Comparison of ENCODE assay signal across 13 cellular contexts in genomic region chr2:209942936-209943605, GRCh38.
"Had no signal": no experiment of that assay in that cellular context is flagged by ENCODE, and none has a peak within 500 bp of the region (broad histone marks: within the 10 kb centered on the region; RNA-seq: fewer than 3 reads in every experiment).

No MANE protein-coding gene starts in this region.

- DNase-seq: activated CD4-positive, alpha-beta T cell treated with anti-CD3 and anti-CD28 coated beads, Interleukin-2, amount 50 U/mL, for 48 hours; activated naive CD4-positive, alpha-beta T cell treated with anti-CD3 and anti-CD28 coated beads, Interleukin-2, amount 10 ng/mL, durations not matched to agents 7 days and 5 days; activated T-cell treated with anti-CD3 and anti-CD28 coated beads, Interleukin-2, amount 50 U/mL, for 24 hours; central memory CD4-positive, alpha-beta T cell; effector memory CD8-positive, alpha-beta T cell; erythroblast; hippocampal formation; stimulated activated CD4-positive, alpha-beta T cell treated with anti-CD3 and anti-CD28 coated beads, Interleukin-15, amount 100 ng/mL, for 24 hours; stimulated activated CD4-positive, alpha-beta T cell treated with anti-CD3 and anti-CD28 coated beads, Interleukin-4, amount 100 ng/mL, for 1 hour; stimulated activated naive B cell treated with anti-CD40 and anti-IgM and Interleukin-4, amounts not matched to agents 10 μg/mL and 1 μg/mL and 100 μg/mL, for 72 hours; thyroid gland had no signal

- H3K27me3 ChIP-seq: thyroid gland had no signal

- H3K9me3 ChIP-seq: thyroid gland had no signal

- H3K27ac Mint-ChIP-seq: activated naive CD4-positive, alpha-beta T cell treated with anti-CD3 and anti-CD28 coated beads, Interleukin-2, amount 10 ng/mL, durations not matched to agents 7 days and 5 days; activated T-cell treated with anti-CD3 and anti-CD28 coated beads, Interleukin-2, amount 50 U/mL, for 24 hours; effector memory CD8-positive, alpha-beta T cell; stimulated activated naive B cell treated with anti-CD40 and anti-IgM and Interleukin-4, amounts not matched to agents 10 μg/mL and 1 μg/mL and 100 μg/mL, for 72 hours had no signal

- H3K27me3 Mint-ChIP-seq: activated naive CD4-positive, alpha-beta T cell treated with anti-CD3 and anti-CD28 coated beads, Interleukin-2, amount 10 ng/mL, durations not matched to agents 7 days and 5 days had no signal

- H3K36me3 Mint-ChIP-seq: activated naive CD4-positive, alpha-beta T cell treated with anti-CD3 and anti-CD28 coated beads, Interleukin-2, amount 10 ng/mL, durations not matched to agents 7 days and 5 days; stimulated activated naive B cell treated with anti-CD40 and anti-IgM and Interleukin-4, amounts not matched to agents 10 μg/mL and 1 μg/mL and 100 μg/mL, for 72 hours had no signal

- H3K9ac ChIP-seq: parathyroid adenoma had no signal

- H3K27ac ChIP-seq: parathyroid adenoma, skin epidermis, thyroid gland had no signal

- H3K4me3 ChIP-seq: skin epidermis, thyroid gland had no signal

- H3K4me1 ChIP-seq: parathyroid adenoma, thyroid gland had no signal

- H2AFZ ChIP-seq: parathyroid adenoma had no signal

- H3K9me3 Mint-ChIP-seq: activated naive CD4-positive, alpha-beta T cell treated with anti-CD3 and anti-CD28 coated beads, Interleukin-2, amount 10 ng/mL, durations not matched to agents 7 days and 5 days; activated T-cell treated with anti-CD3 and anti-CD28 coated beads, Interleukin-2, amount 50 U/mL, for 24 hours; effector memory CD8-positive, alpha-beta T cell; stimulated activated naive B cell treated with anti-CD40 and anti-IgM and Interleukin-4, amounts not matched to agents 10 μg/mL and 1 μg/mL and 100 μg/mL, for 72 hours had no signal

- H3K79me2 ChIP-seq: parathyroid adenoma had no signal

- ATAC-seq: effector memory CD8-positive, alpha-beta T cell; stimulated activated naive B cell treated with anti-CD40 and anti-IgM and Interleukin-4, amounts not matched to agents 10 μg/mL and 1 μg/mL and 100 μg/mL, for 72 hours had no signal

- H3K4me1 Mint-ChIP-seq: activated naive CD4-positive, alpha-beta T cell treated with anti-CD3 and anti-CD28 coated beads, Interleukin-2, amount 10 ng/mL, durations not matched to agents 7 days and 5 days; stimulated activated naive B cell treated with anti-CD40 and anti-IgM and Interleukin-4, amounts not matched to agents 10 μg/mL and 1 μg/mL and 100 μg/mL, for 72 hours had no signal

- H3K36me3 ChIP-seq: thyroid gland had no signal

- H3K4me3 Mint-ChIP-seq: activated naive CD4-positive, alpha-beta T cell treated with anti-CD3 and anti-CD28 coated beads, Interleukin-2, amount 10 ng/mL, durations not matched to agents 7 days and 5 days; activated T-cell treated with anti-CD3 and anti-CD28 coated beads, Interleukin-2, amount 50 U/mL, for 24 hours; effector memory CD8-positive, alpha-beta T cell; stimulated activated naive B cell treated with anti-CD40 and anti-IgM and Interleukin-4, amounts not matched to agents 10 μg/mL and 1 μg/mL and 100 μg/mL, for 72 hours had no signal
